Comparison of ENCODE assay signal across 8 cellular contexts in the genomic region with DNA sequence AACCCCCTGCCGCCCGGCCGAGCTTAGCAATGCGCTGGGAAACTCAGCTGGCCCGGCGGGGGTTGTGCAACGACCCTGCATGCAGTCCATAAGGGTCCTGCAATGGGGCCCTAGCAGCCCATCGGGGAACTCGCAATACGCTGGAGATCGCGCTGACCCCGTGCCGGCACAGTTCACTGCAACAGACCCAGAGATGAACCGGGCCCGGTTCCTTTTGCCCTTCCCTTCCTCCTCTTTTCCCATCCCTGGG.
A peak's percentile ranks its signal among the peaks of the same experiment; 100 is the strongest.
DNase-seq lines count a peak whose midpoint lies in the region; ATAC-seq and TF ChIP-seq lines count a peak whose summit lies in the region.

No MANE protein-coding gene starts in this region.

- H3K9me3 Mint-ChIP-seq in nephron progenitor cell = no peaks in the 10 kb centered on the region

- TF ChIP-seq POLR2A in NB4 (IDR thresholded peaks at IDR 0.05; ENCODE audit: extremely low read depth, insufficient read length) = no peak

- peaks cover 37% of the 10 kb centered on the region for H3K36me3 ChIP-seq in effector memory CD4-positive, alpha-beta T cell (ENCODE audit: control insufficient read depth, insufficient read depth, low read length)

- H3K27ac ChIP-seq in 22Rv1 = peak overlapping the region; percentile 98
- H3K27ac ChIP-seq in effector memory CD4-positive, alpha-beta T cell (ENCODE audit: insufficient read depth, low read length, poor library complexity, severe bottlenecking) = peak overlapping the region; percentile 74

- peaks cover 5% of the 10 kb centered on the region for H3K27me3 Mint-ChIP-seq in nephron progenitor cell (ENCODE audit: low read depth, poor library complexity)

- peaks cover 34% of the 10 kb centered on the region for H3K4me1 Mint-ChIP-seq in nephron progenitor cell

- ATAC-seq in GM19372 (IDR thresholded peaks at IDR 0.05; ENCODE audit: low read depth, unreplicated experiment) (peak; percentile 8), HG02870 (IDR thresholded peaks at IDR 0.05; ENCODE audit: unreplicated experiment) (no peak)

- H3K4me3 ChIP-seq in NB4 (ENCODE audit: low read depth, low read length) = peak overlapping the region; percentile 88
- H3K4me3 ChIP-seq in effector memory CD4-positive, alpha-beta T cell (ENCODE audit: insufficient read depth, low read depth, low read length, poor library complexity, severe bottlenecking) = peak overlapping the region; percentile 73

- peak overlapping the region; percentile 94 for H3K27ac Mint-ChIP-seq in nephron progenitor cell

- H3K9me3 ChIP-seq in effector memory CD4-positive, alpha-beta T cell (ENCODE audit: control insufficient read depth, low read length) = no peaks in the 10 kb centered on the region

- no peaks in the 10 kb centered on the region for H3K27me3 ChIP-seq in effector memory CD4-positive, alpha-beta T cell (replicated peaks; ENCODE audit: control insufficient read depth, insufficient read depth, low read length, poor library complexity, severe bottlenecking)

- peaks cover 39% of the 10 kb centered on the region for H3K4me1 ChIP-seq in effector memory CD4-positive, alpha-beta T cell (ENCODE audit: control insufficient read depth, insufficient read depth, low read length, poor library complexity, severe bottlenecking)

- peak overlapping the region; percentile 92 for H3K4me3 Mint-ChIP-seq in nephron progenitor cell

- no peak for TF ChIP-seq CTCF in 22Rv1 (IDR thresholded peaks at IDR 0.05)
- TF ChIP-seq CTCF in NB4 (IDR thresholded peaks at IDR 0.05; ENCODE audit: low read depth, low read length) = no peak
- TF ChIP-seq CTCF in nephron progenitor cell (IDR thresholded peaks at IDR 0.05) = no peak

- peaks cover 31% of the 10 kb centered on the region for H3K36me3 Mint-ChIP-seq in nephron progenitor cell (ENCODE audit: low read depth)

- no peak for DNase-seq in NB4 (ENCODE audit: low read depth)
- DNase-seq in effector memory CD4-positive, alpha-beta T cell = no peak
- peak; percentile 54 for DNase-seq in nephron progenitor cell
- no peak for DNase-seq in NCI-H2227 (lab: John Stamatoyannopoulos, UW; ENCODE audit: unreplicated experiment)
- no peak for DNase-seq in NCI-H524 treated with DMSO at 0.1 percent for 48 hours (lab: John Stamatoyannopoulos, UW)
